Comparison of ENCODE assay signal across 1 cellular context in the genomic region with DNA sequence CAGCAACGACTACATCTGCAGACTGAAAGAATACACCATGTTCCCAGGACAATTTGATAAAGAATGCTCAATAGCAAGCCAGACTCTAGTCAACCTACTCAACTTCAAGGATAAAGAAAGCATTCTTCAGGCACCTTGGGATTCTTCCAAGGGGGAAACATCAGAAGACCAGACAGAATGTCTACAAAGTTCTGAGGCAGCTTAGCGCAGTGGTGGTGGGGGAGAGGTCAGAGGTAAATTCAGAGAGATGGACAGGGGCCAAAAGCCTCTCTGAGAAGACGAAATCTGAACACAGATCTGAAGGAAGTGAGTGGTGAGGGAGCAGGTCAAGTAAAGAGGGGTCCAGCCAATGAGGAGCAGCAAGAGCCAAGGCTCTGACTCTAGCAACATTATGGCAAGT.
TF ChIP-seq lines count a peak whose summit lies in the region.

No MANE protein-coding gene starts in this region.

TF ChIP-seq in endothelial cell of umbilical vein, 7 proteins besides CTCF, POLR2A, EP300 and RAD21:
- no peak for TF ChIP-seq MYC (IDR thresholded peaks at IDR 0.05; ENCODE audit: low read depth, low read length)
- no peak for TF ChIP-seq JUN (IDR thresholded peaks at IDR 0.05; ENCODE audit: borderline replicate concordance, insufficient read depth, insufficient read length, low read depth)
- TF ChIP-seq, protein P1, sequence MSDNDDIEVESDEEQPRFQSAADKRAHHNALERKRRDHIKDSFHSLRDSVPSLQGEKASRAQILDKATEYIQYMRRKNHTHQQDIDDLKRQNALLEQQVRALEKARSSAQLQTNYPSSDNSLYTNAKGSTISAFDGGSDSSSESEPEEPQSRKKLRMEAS (IDR thresholded peaks at IDR 0.05; ENCODE audit: insufficient read depth, insufficient read length) = no peak
- no peak for TF ChIP-seq POLR2AphosphoS5 (IDR thresholded peaks at IDR 0.05; ENCODE audit: insufficient read depth, low read depth, low read length)
- TF ChIP-seq EZH2 (IDR thresholded peaks at IDR 0.05; ENCODE audit: borderline replicate concordance, low read depth, low read length, severe bottlenecking) = no peak
- no peak for TF ChIP-seq GATA2 (IDR thresholded peaks at IDR 0.05; ENCODE audit: insufficient read depth, insufficient read length, low read depth, low read length)
- TF ChIP-seq FOS (IDR thresholded peaks at IDR 0.05; ENCODE audit: borderline replicate concordance, insufficient read depth, low read length) = no peak
TF ChIP-seq in endothelial cell of umbilical vein: peak in this region for 0.
